In the genomic region with DNA sequence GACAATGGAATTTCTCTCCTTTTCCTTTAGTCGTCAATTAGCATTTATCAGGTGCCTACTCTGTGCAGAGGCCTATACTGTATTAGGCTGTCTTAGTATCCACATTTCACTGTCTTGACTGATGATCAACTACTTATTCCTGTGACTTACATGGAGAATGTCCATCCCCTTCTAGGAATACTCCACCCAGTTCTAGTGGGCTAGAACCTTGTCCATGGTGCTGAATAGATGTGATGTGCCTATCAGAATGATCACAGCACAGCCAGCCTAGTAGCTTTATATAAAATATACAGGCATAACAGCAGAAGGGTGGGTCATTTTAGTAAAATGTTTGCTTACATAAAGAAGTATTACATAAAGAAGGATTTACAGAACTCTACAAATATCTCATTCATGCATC, we compare ENCODE assay signal across 23 cellular contexts.
A peak's percentile ranks its signal among the peaks of the same experiment; 100 is the strongest.
DNase-seq lines count a peak whose midpoint lies in the region; ATAC-seq and TF ChIP-seq lines count a peak whose summit lies in the region.
"Had no signal": no experiment of that assay in that cellular context is flagged by ENCODE, and none has a peak within 500 bp of the region (broad histone marks: within the 10 kb centered on the region; RNA-seq: fewer than 3 reads in every experiment).

No MANE protein-coding gene starts in this region.

- H3K27me3 Mint-ChIP-seq in nephron progenitor cell (ENCODE audit: low read depth, poor library complexity), result no peaks in the 10 kb centered on the region
- H3K27me3 Mint-ChIP-seq in activated CD8-positive, alpha-beta memory T cell treated with anti-CD3 and anti-CD28 coated beads, Interleukin-2, amount 10 ng/mL, durations not matched to agents 7 days and 5 days, result no peaks in the 10 kb centered on the region
- H3K27me3 Mint-ChIP-seq: activated naive CD8-positive, alpha-beta T cell treated with anti-CD3 and anti-CD28 coated beads for 36 hours; activated T-cell treated with anti-CD3 and anti-CD28 coated beads, Interleukin-2, amount 50 U/mL, for 24 hours; naive B cell had no signal

- WGBS in transverse colon (ENCODE audit: low coverage in 1 of 2), 2 donors, result 0 to 50% methylated on average over 1 of the region's 1 CpG

- H3K4me3 ChIP-seq in HEK293 (ENCODE audit: low read depth, low read length) (no peak overlapping the region), NB4 (ENCODE audit: low read depth, low read length) (no peak overlapping the region), transverse colon (no peak overlapping the region)
- H3K4me3 ChIP-seq: BLaER1 treated with 17β-estradiol and CSF1 and Interleukin-3, amounts not matched to agents 10 nM and 100 nM; cardiac muscle cell; prostate gland; upper lobe of left lung had no signal

- CTCF ChIA-PET in HEK293 (lab: Yijun Ruan, JAX), result interaction anchor here (0.6 kb wide), 1 partner anchor 225 kb away, joined by 3 read pairs; no protein-coding TSS in a partner anchor
- CTCF ChIA-PET in activated CD8-positive, alpha-beta memory T cell treated with anti-CD3 and anti-CD28 coated beads, Interleukin-2, amount 10 ng/mL, durations not matched to agents 7 days and 5 days (lab: Charles Lee), result no interaction called here

- no peaks in the 10 kb centered on the region for H3K4me1 ChIP-seq in HEK293 (ENCODE audit: control insufficient read depth, insufficient read depth, low read length)
- H3K4me1 ChIP-seq in transverse colon, result no peaks in the 10 kb centered on the region
- H3K4me1 ChIP-seq: BLaER1 treated with 17β-estradiol and CSF1 and Interleukin-3, amounts not matched to agents 10 nM and 100 nM; prostate gland; upper lobe of left lung had no signal

- H3K27ac ChIP-seq in HEK293 (ENCODE audit: extremely low read depth, low read depth, low read length) (no peak overlapping the region), transverse colon (no peak overlapping the region)
- H3K27ac ChIP-seq: BLaER1 treated with 17β-estradiol and CSF1 and Interleukin-3, amounts not matched to agents 10 nM and 100 nM; cardiac muscle cell; prostate gland; upper lobe of left lung had no signal

- intact Hi-C loops in transverse colon (cut with DNase I; ENCODE audit: low total_unique reads), result no loop called here

- TF ChIP-seq EP300 in transverse colon (IDR thresholded peaks at IDR 0.05; ENCODE audit: low read depth), result no peak

- no peak for ATAC-seq in activated CD8-positive, alpha-beta memory T cell treated with anti-CD3 and anti-CD28 coated beads, Interleukin-2, amount 10 ng/mL, durations not matched to agents 7 days and 5 days
- ATAC-seq: left colon had no signal

- in situ Hi-C loops in transverse colon (cut with MboI; ENCODE audit: low pct_ligation_motif_present in 1 of 4, low pct_unique_long_range_greater_than_20kb in 1 of 4, low sequenced_read_pairs in 3 of 4), result no loop called here

- peaks cover 7% of the 10 kb centered on the region for H3K9me3 Mint-ChIP-seq in nephron progenitor cell
- H3K9me3 Mint-ChIP-seq in activated CD8-positive, alpha-beta memory T cell treated with anti-CD3 and anti-CD28 coated beads, Interleukin-2, amount 10 ng/mL, durations not matched to agents 7 days and 5 days (ENCODE audit: low read depth), result peaks cover 4% of the 10 kb centered on the region
- H3K9me3 Mint-ChIP-seq: activated naive CD8-positive, alpha-beta T cell treated with anti-CD3 and anti-CD28 coated beads for 36 hours; activated T-cell treated with anti-CD3 and anti-CD28 coated beads, Interleukin-2, amount 50 U/mL, for 24 hours had no signal

- H3K4me1 Mint-ChIP-seq in nephron progenitor cell, result no peaks in the 10 kb centered on the region
- H3K4me1 Mint-ChIP-seq in activated CD8-positive, alpha-beta memory T cell treated with anti-CD3 and anti-CD28 coated beads, Interleukin-2, amount 10 ng/mL, durations not matched to agents 7 days and 5 days, result no peaks in the 10 kb centered on the region
- H3K4me1 Mint-ChIP-seq: activated naive CD8-positive, alpha-beta T cell treated with anti-CD3 and anti-CD28 coated beads for 36 hours had no signal

- TF ChIP-seq CTCF in HEK293 (tag by site-specific recombination; IDR thresholded peaks at IDR 0.05) (no peak), NB4 (IDR thresholded peaks at IDR 0.05; ENCODE audit: low read depth, low read length) (no peak), nephron progenitor cell (IDR thresholded peaks at IDR 0.05) (no peak), transverse colon (IDR thresholded peaks at IDR 0.05) (no peak)

- no peak overlapping the region for H3K4me3 Mint-ChIP-seq in nephron progenitor cell
- no peak overlapping the region for H3K4me3 Mint-ChIP-seq in activated CD8-positive, alpha-beta memory T cell treated with anti-CD3 and anti-CD28 coated beads, Interleukin-2, amount 10 ng/mL, durations not matched to agents 7 days and 5 days
- H3K4me3 Mint-ChIP-seq: activated naive CD8-positive, alpha-beta T cell treated with anti-CD3 and anti-CD28 coated beads for 36 hours; activated T-cell treated with anti-CD3 and anti-CD28 coated beads, Interleukin-2, amount 50 U/mL, for 24 hours; naive B cell had no signal

- H3K27me3 ChIP-seq in transverse colon, result no peaks in the 10 kb centered on the region
- H3K27me3 ChIP-seq: BLaER1 treated with 17β-estradiol and CSF1 and Interleukin-3, amounts not matched to agents 10 nM and 100 nM; cardiac muscle cell; upper lobe of left lung had no signal

- H3K36me3 ChIP-seq in HEK293 (ENCODE audit: control insufficient read depth in 2 of 2, insufficient read depth in 1 of 2, low read length in 2 of 2), result no peaks in the 10 kb centered on the region
- no peaks in the 10 kb centered on the region for H3K36me3 ChIP-seq in transverse colon
- H3K36me3 ChIP-seq: BLaER1 treated with 17β-estradiol and CSF1 and Interleukin-3, amounts not matched to agents 10 nM and 100 nM; cardiac muscle cell; prostate gland; upper lobe of left lung had no signal

- H3K36me3 Mint-ChIP-seq in nephron progenitor cell (ENCODE audit: low read depth), result no peaks in the 10 kb centered on the region
- H3K36me3 Mint-ChIP-seq in activated CD8-positive, alpha-beta memory T cell treated with anti-CD3 and anti-CD28 coated beads, Interleukin-2, amount 10 ng/mL, durations not matched to agents 7 days and 5 days, result no peaks in the 10 kb centered on the region
- H3K36me3 Mint-ChIP-seq: activated naive CD8-positive, alpha-beta T cell treated with anti-CD3 and anti-CD28 coated beads for 36 hours had no signal

- no peak overlapping the region for H3K27ac Mint-ChIP-seq in nephron progenitor cell
- H3K27ac Mint-ChIP-seq in activated CD8-positive, alpha-beta memory T cell treated with anti-CD3 and anti-CD28 coated beads, Interleukin-2, amount 10 ng/mL, durations not matched to agents 7 days and 5 days, result no peak overlapping the region
- H3K27ac Mint-ChIP-seq: activated naive CD8-positive, alpha-beta T cell treated with anti-CD3 and anti-CD28 coated beads for 36 hours; activated T-cell treated with anti-CD3 and anti-CD28 coated beads, Interleukin-2, amount 50 U/mL, for 24 hours; naive B cell had no signal

- H3K9me3 ChIP-seq in HEK293 (ENCODE audit: control insufficient read depth, insufficient read depth, low read depth, low read length) (no peaks in the 10 kb centered on the region), transverse colon (no peaks in the 10 kb centered on the region)
- H3K9me3 ChIP-seq: BLaER1 treated with 17β-estradiol and CSF1 and Interleukin-3, amounts not matched to agents 10 nM and 100 nM; prostate gland; upper lobe of left lung had no signal

- DNase-seq in NB4 (ENCODE audit: low read depth), result peak; percentile 13
- peak; percentile 13 for DNase-seq in dedifferentiated amniotic fluid mesenchymal stem cell (ENCODE audit: extremely low spot score)
- DNase-seq in nephron progenitor cell, result peak; percentile 50
- no peak for DNase-seq in GF-D8 (lab: John Stamatoyannopoulos, UW)
- no peak for DNase-seq in stimulated activated CD4-positive, alpha-beta T cell treated with anti-CD3 and anti-CD28 coated beads, Interleukin-2, amount 100 ng/mL, for 48 hours
- DNase-seq in transverse colon, result no peak
- DNase-seq in activated CD8-positive, alpha-beta memory T cell treated with anti-CD3 and anti-CD28 coated beads, Interleukin-2, amount 10 ng/mL, durations not matched to agents 7 days and 5 days, result no peak
- DNase-seq: activated CD4-positive, alpha-beta T cell treated with anti-CD3 and anti-CD28 coated beads, Interleukin-2, amount 50 U/mL, for 4 hours; activated naive CD8-positive, alpha-beta T cell treated with anti-CD3 and anti-CD28 coated beads for 36 hours; activated T-cell treated with anti-CD3 and anti-CD28 coated beads, Interleukin-2, amount 50 U/mL, for 24 hours; DMS79 treated with DMSO at 0.1 percent for 48 hours; effector memory CD4-positive, alpha-beta T cell; hypothalamus; left colon; naive B cell; NCI-H1694 treated with DMSO at 0.1 percent for 48 hours; NCI-H446 treated with DMSO at 0.1 percent for 48 hours; stimulated activated naive CD4-positive, alpha-beta T cell; upper lobe of left lung had no signal

- POLR2A ChIA-PET in HEK293 (lab: Yijun Ruan, JAX), result no interaction called here

- TF ChIP-seq POLR2A in NB4 (IDR thresholded peaks at IDR 0.05; ENCODE audit: extremely low read depth, insufficient read length), result no peak
- no peak for TF ChIP-seq POLR2A in transverse colon (IDR thresholded peaks at IDR 0.05)

TF ChIP-seq in HEK293, 187 proteins besides CTCF, POLR2A, EP300 and RAD21:
- TF ChIP-seq ZNF157 (tag by site-specific recombination; IDR thresholded peaks at IDR 0.05) (no peak), REST (tag by site-specific recombination; IDR thresholded peaks at IDR 0.05) (peak; percentile 79)

Comparison
In these comparisons a context has a peak if more than half of its experiments do, and no peak if none do; other contexts are left out.
1. DNase-seq: peak in NB4 (single experiment), dedifferentiated amniotic fluid mesenchymal stem cell (single experiment) and nephron progenitor cell (single experiment); none in GF-D8 (single experiment), stimulated activated CD4-positive, alpha-beta T cell treated with anti-CD3 and anti-CD28 coated beads, Interleukin-2, amount 100 ng/mL, for 48 hours (0 of 2), transverse colon (single experiment) and activated CD8-positive, alpha-beta memory T cell treated with anti-CD3 and anti-CD28 coated beads, Interleukin-2, amount 10 ng/mL, durations not matched to agents 7 days and 5 days (single experiment).